ENCODE assay signal across 23 cellular contexts in genomic region chr2:99801304-99801909, GRCh38.
"Had no signal": no experiment of that assay in that cellular context is flagged by ENCODE, and none has a peak within 500 bp of the region (broad histone marks: within the 10 kb centered on the region; RNA-seq: fewer than 3 reads in every experiment).

No MANE protein-coding gene starts in this region.

- ATAC-seq: activated CD4-positive, CD25-positive, alpha-beta regulatory T cell treated with anti-CD3 and anti-CD28 coated beads, Interleukin-2, amount 50 U/mL, for 24 hours; activated CD8-positive, alpha-beta memory T cell treated with anti-CD3 and anti-CD28 coated beads, Interleukin-2, amount 10 ng/mL, durations not matched to agents 7 days and 5 days had no signal

- H3K27ac Mint-ChIP-seq: activated CD8-positive, alpha-beta memory T cell treated with anti-CD3 and anti-CD28 coated beads, Interleukin-2, amount 10 ng/mL, durations not matched to agents 7 days and 5 days; activated naive CD4-positive, alpha-beta T cell treated with anti-CD3 and anti-CD28 coated beads, Interleukin-2, amount 50 U/mL, for 24 hours; activated T-cell treated with anti-CD3 and anti-CD28 coated beads, Interleukin-2, amount 50 U/mL, for 24 hours; activated T-helper 1 cell treated with anti-CD3 and anti-CD28 coated beads, Interleukin-12 subunit alpha, Interleukin-12 subunit beta, Interleukin-2, Interleukin-4 antibody, amounts not matched to agents 30 ng/mL and 10 ng/mL and 1 ng/mL, durations not matched to agents 14 hours and 24 hours and 36 hours had no signal

- H3K4me1 Mint-ChIP-seq: activated CD8-positive, alpha-beta memory T cell treated with anti-CD3 and anti-CD28 coated beads, Interleukin-2, amount 10 ng/mL, durations not matched to agents 7 days and 5 days; activated naive CD4-positive, alpha-beta T cell treated with anti-CD3 and anti-CD28 coated beads, Interleukin-2, amount 50 U/mL, for 24 hours had no signal

- H3K9me2 ChIP-seq: SK-N-SH had no signal

- H3K9me3 ChIP-seq: Peyer's patch, SJCRH30 had no signal

- H3K36me3 ChIP-seq: breast epithelium, MG63, Peyer's patch, SJCRH30 had no signal

- H3K4me2 ChIP-seq: SK-N-SH had no signal

- H3K4me1 ChIP-seq: breast epithelium, Peyer's patch, SJCRH30 had no signal

- DNase-seq: activated CD4-positive, alpha-beta T cell treated with anti-CD3 and anti-CD28 coated beads for 48 hours; activated CD4-positive, alpha-beta T cell treated with anti-CD3 and anti-CD28 coated beads, Interleukin-2, amount 50 U/mL, for 4 hours; activated CD8-positive, alpha-beta memory T cell treated with anti-CD3 and anti-CD28 coated beads, Interleukin-2, amount 10 ng/mL, durations not matched to agents 7 days and 5 days; activated effector memory CD4-positive, alpha-beta T cell treated with Interleukin-2 at 50 U/mL for 16 hours; activated naive CD4-positive, alpha-beta T cell; activated T-cell treated with anti-CD3 and anti-CD28 coated beads, Interleukin-2, amount 50 U/mL, for 24 hours; aorta; caudate nucleus; MG63; NCI-H1694; NCI-H2029; NCI-H2107; NCI-H510A treated with DMSO at 0.1 percent for 48 hours; Peyer's patch; Right ventricle myocardium superior; SJCRH30; SK-N-SH; T-helper 1 cell had no signal

- H3K27me3 Mint-ChIP-seq: activated naive CD4-positive, alpha-beta T cell treated with anti-CD3 and anti-CD28 coated beads, Interleukin-2, amount 50 U/mL, for 24 hours had no signal

- H3K4me3 ChIP-seq: breast epithelium, MG63, Peyer's patch, SJCRH30 had no signal

- H3K36me3 Mint-ChIP-seq: activated CD8-positive, alpha-beta memory T cell treated with anti-CD3 and anti-CD28 coated beads, Interleukin-2, amount 10 ng/mL, durations not matched to agents 7 days and 5 days had no signal

- H3K4me3 Mint-ChIP-seq: activated CD8-positive, alpha-beta memory T cell treated with anti-CD3 and anti-CD28 coated beads, Interleukin-2, amount 10 ng/mL, durations not matched to agents 7 days and 5 days; activated naive CD4-positive, alpha-beta T cell treated with anti-CD3 and anti-CD28 coated beads, Interleukin-2, amount 50 U/mL, for 24 hours; activated T-cell treated with anti-CD3 and anti-CD28 coated beads, Interleukin-2, amount 50 U/mL, for 24 hours; activated T-helper 1 cell treated with anti-CD3 and anti-CD28 coated beads, Interleukin-12 subunit alpha, Interleukin-12 subunit beta, Interleukin-2, Interleukin-4 antibody, amounts not matched to agents 30 ng/mL and 10 ng/mL and 1 ng/mL, durations not matched to agents 14 hours and 24 hours and 36 hours had no signal

- H3K27ac ChIP-seq: breast epithelium, Peyer's patch, RWPE1, SJCRH30 had no signal

- H3K27me3 ChIP-seq: breast epithelium, MG63, Peyer's patch, SJCRH30 had no signal
